In genomic region chr17:76267051-76267576, GRCh38 we compare ENCODE assay signal across 1 cellular context.
TF ChIP-seq lines count a peak whose summit lies in the region.

No MANE protein-coding gene starts in this region.

TF ChIP-seq in HepG2, 621 proteins besides CTCF, POLR2A, EP300 and RAD21:
- no peak for TF ChIP-seq HMGXB3 (CRISPR knock-in tag; IDR thresholded peaks at IDR 0.05; ENCODE audit: borderline replicate concordance)
- TF ChIP-seq HBP1 (CRISPR knock-in tag; IDR thresholded peaks at IDR 0.05; ENCODE audit: low read depth): no peak
- TF ChIP-seq CSRNP1 (CRISPR knock-in tag; IDR thresholded peaks at IDR 0.05): 0 out of 2 replicates have a peak, but pooled peaks have one; percentile 14
- no peak for TF ChIP-seq NR0B2 (CRISPR knock-in tag; IDR thresholded peaks at IDR 0.05)
- TF ChIP-seq TBX2 (CRISPR knock-in tag; IDR thresholded peaks at IDR 0.05; ENCODE audit: borderline replicate concordance): 0 out of 2 replicates have a peak, but pooled peaks have one; percentile 8
- TF ChIP-seq TRAFD1 (CRISPR knock-in tag; IDR thresholded peaks at IDR 0.05; ENCODE audit: borderline replicate concordance): no peak
- no peak for TF ChIP-seq ZNF362 (CRISPR knock-in tag; IDR thresholded peaks at IDR 0.05; ENCODE audit: borderline replicate concordance)
- TF ChIP-seq ZNF839 (CRISPR knock-in tag; IDR thresholded peaks at IDR 0.05; ENCODE audit: borderline replicate concordance): no peak
TF ChIP-seq in HepG2: peak in this region for 2.
